13 cellular contexts compared by ENCODE assay signal in genomic region chr18:6405237-6406074, GRCh38. TPM values are rescaled to one million over a fixed set of nuclear protein-coding genes. Genes with fewer than 3 reads are reported as not detected.
DNase-seq lines count a peak whose midpoint lies in the region; ATAC-seq and TF ChIP-seq lines count a peak whose summit lies in the region.
"Had no signal": no experiment of that assay in that cellular context is flagged by ENCODE, and none has a peak within 500 bp of the region (broad histone marks: within the 10 kb centered on the region; RNA-seq: fewer than 3 reads in every experiment).

No MANE protein-coding gene starts in this region.

- no peaks in the 10 kb centered on the region for H3K4me1 ChIP-seq in prostate gland (replicated peaks)
- H3K4me1 ChIP-seq in HAP-1: no peaks in the 10 kb centered on the region
- peaks cover 13% of the 10 kb centered on the region for H3K4me1 ChIP-seq in lower lobe of right lung

- H3K36me3 ChIP-seq in prostate gland (no peaks in the 10 kb centered on the region), HAP-1 (replicated peaks) (no peaks in the 10 kb centered on the region), lower lobe of right lung (no peaks in the 10 kb centered on the region)

- TF ChIP-seq POLR2A in prostate gland (IDR thresholded peaks at IDR 0.05): no peak

- H3K9me3 ChIP-seq in prostate gland (no peaks in the 10 kb centered on the region), HAP-1 (no peaks in the 10 kb centered on the region), lower lobe of right lung (no peaks in the 10 kb centered on the region)

- H3K27ac ChIP-seq in prostate gland (no peak overlapping the region), lower lobe of right lung (no peak overlapping the region)

- no peak overlapping the region for H3K4me3 Mint-ChIP-seq in activated CD4-positive, alpha-beta T cell treated with anti-CD3 and anti-CD28 coated beads, Interleukin-2, amount 10 ng/mL, durations not matched to agents 24 days and 14 days
- H3K4me3 Mint-ChIP-seq: activated naive CD8-positive, alpha-beta T cell treated with anti-CD3 and anti-CD28 coated beads, Interleukin-2, amount 10 ng/mL, durations not matched to agents 7 days and 5 days had no signal

- WGBS in prostate gland: 55% methylated on average over 11 of the region's 11 CpGs

- intact Hi-C loops in prostate gland (cut with DNase I): no loop called here
- intact Hi-C loops in lower lobe of right lung (cut with DNase I): no loop called here
- intact Hi-C loops in activated CD4-positive, alpha-beta T cell treated with anti-CD3 and anti-CD28 coated beads, Interleukin-2, amount 10 ng/mL, durations not matched to agents 24 days and 14 days (cut with micrococcal nuclease): no loop called here

- no peak overlapping the region for H3K27ac Mint-ChIP-seq in activated CD4-positive, alpha-beta T cell treated with anti-CD3 and anti-CD28 coated beads, Interleukin-2, amount 10 ng/mL, durations not matched to agents 24 days and 14 days
- H3K27ac Mint-ChIP-seq: activated naive CD8-positive, alpha-beta T cell treated with anti-CD3 and anti-CD28 coated beads, Interleukin-2, amount 10 ng/mL, durations not matched to agents 7 days and 5 days had no signal

- no peak for ATAC-seq in GM21528 (IDR thresholded peaks at IDR 0.05; ENCODE audit: low FRiP score, unreplicated experiment)
- no peak for ATAC-seq in lower lobe of right lung

- TF ChIP-seq CTCF in choroid plexus epithelial cell (conservative IDR thresholded peaks at IDR 0.05; ENCODE audit: low read depth, low read length) (no peak), prostate gland (IDR thresholded peaks at IDR 0.05) (no peak), lower lobe of right lung (IDR thresholded peaks at IDR 0.05) (no peak)

- in situ Hi-C loops in HAP-1 (cut with MboI; ENCODE audit: low sequenced_read_pairs): loop anchor here (25.0 kb wide), 1 partner anchor 107 kb away; no protein-coding TSS in a partner anchor

- no peaks in the 10 kb centered on the region for H3K9me3 Mint-ChIP-seq in activated CD4-positive, alpha-beta T cell treated with anti-CD3 and anti-CD28 coated beads, Interleukin-2, amount 10 ng/mL, durations not matched to agents 24 days and 14 days
- H3K9me3 Mint-ChIP-seq: activated naive CD8-positive, alpha-beta T cell treated with anti-CD3 and anti-CD28 coated beads, Interleukin-2, amount 10 ng/mL, durations not matched to agents 7 days and 5 days had no signal

- no peaks in the 10 kb centered on the region for H3K27me3 Mint-ChIP-seq in activated CD4-positive, alpha-beta T cell treated with anti-CD3 and anti-CD28 coated beads, Interleukin-2, amount 10 ng/mL, durations not matched to agents 24 days and 14 days

- no peaks in the 10 kb centered on the region for H3K36me3 Mint-ChIP-seq in activated CD4-positive, alpha-beta T cell treated with anti-CD3 and anti-CD28 coated beads, Interleukin-2, amount 10 ng/mL, durations not matched to agents 24 days and 14 days (ENCODE audit: low read depth)
- H3K36me3 Mint-ChIP-seq: activated naive CD8-positive, alpha-beta T cell treated with anti-CD3 and anti-CD28 coated beads, Interleukin-2, amount 10 ng/mL, durations not matched to agents 7 days and 5 days had no signal

- H3K4me1 Mint-ChIP-seq in activated CD4-positive, alpha-beta T cell treated with anti-CD3 and anti-CD28 coated beads, Interleukin-2, amount 10 ng/mL, durations not matched to agents 24 days and 14 days: no peaks in the 10 kb centered on the region
- H3K4me1 Mint-ChIP-seq: activated naive CD8-positive, alpha-beta T cell treated with anti-CD3 and anti-CD28 coated beads, Interleukin-2, amount 10 ng/mL, durations not matched to agents 7 days and 5 days had no signal

- DNase-seq in COLO668 (lab: John Stamatoyannopoulos, UW; ENCODE audit: unreplicated experiment) (peak; percentile 23), NCI-H2171 treated with DMSO at 0.1 percent for 48 hours (lab: John Stamatoyannopoulos, UW) (peak; percentile 90), choroid plexus epithelial cell (ENCODE audit: low read depth) (peak; percentile 27), prostate gland (ENCODE audit: low spot score) (peak; percentile 21), HAP-1 (ENCODE audit: low spot score in 2 of 2) (no peak), lower lobe of right lung (no peak)
- no peak for DNase-seq in activated CD4-positive, alpha-beta T cell treated with anti-CD3 and anti-CD28 coated beads, Interleukin-2, amount 10 ng/mL, durations not matched to agents 24 days and 14 days
- DNase-seq: activated CD4-positive, CD25-positive, alpha-beta regulatory T cell; activated naive CD8-positive, alpha-beta T cell treated with anti-CD3 and anti-CD28 coated beads, Interleukin-2, amount 10 ng/mL, durations not matched to agents 7 days and 5 days; DND-41; MM.1S; NCI-H2227 treated with DMSO at 0.1 percent for 48 hours had no signal

- H3K27me3 ChIP-seq in prostate gland (replicated peaks; ENCODE audit: insufficient read depth) (no peaks in the 10 kb centered on the region), HAP-1 (ENCODE audit: low read depth) (no peaks in the 10 kb centered on the region), lower lobe of right lung (ENCODE audit: low read depth) (no peaks in the 10 kb centered on the region)

- H3K4me3 ChIP-seq in choroid plexus epithelial cell (ENCODE audit: low read depth, low read length) (no peak overlapping the region), prostate gland (no peak overlapping the region), HAP-1 (no peak overlapping the region), lower lobe of right lung (no peak overlapping the region)

RNA-seq across cellular contexts. Expression of gene L3MBTL4, which starts 9.3 kb away (rescaled TPM):
- 10 to 100 TPM in 1 of 2 donors, 1 to 10 TPM in 1; 3.5 to 20.5 TPM for total RNA-seq in prostate gland
- 16.9 TPM for total RNA-seq in lower lobe of right lung
- total RNA-seq in activated CD4-positive, alpha-beta T cell treated with anti-CD3 and anti-CD28 coated beads, Interleukin-2, amount 10 ng/mL, durations not matched to agents 24 days and 14 days: 0.26 and 0.28 TPM in 2 replicates

Comparison
In these comparisons a context has a peak if more than half of its experiments do, and no peak if none do; other contexts are left out.
1. DNase-seq: peak in COLO668 (single experiment), NCI-H2171 treated with DMSO at 0.1 percent for 48 hours (single experiment), choroid plexus epithelial cell (single experiment) and prostate gland (single experiment); none in HAP-1 (0 of 2), lower lobe of right lung (single experiment) and activated CD4-positive, alpha-beta T cell treated with anti-CD3 and anti-CD28 coated beads, Interleukin-2, amount 10 ng/mL, durations not matched to agents 24 days and 14 days (single experiment).